10 cellular contexts compared by ENCODE assay signal in the genomic region with DNA sequence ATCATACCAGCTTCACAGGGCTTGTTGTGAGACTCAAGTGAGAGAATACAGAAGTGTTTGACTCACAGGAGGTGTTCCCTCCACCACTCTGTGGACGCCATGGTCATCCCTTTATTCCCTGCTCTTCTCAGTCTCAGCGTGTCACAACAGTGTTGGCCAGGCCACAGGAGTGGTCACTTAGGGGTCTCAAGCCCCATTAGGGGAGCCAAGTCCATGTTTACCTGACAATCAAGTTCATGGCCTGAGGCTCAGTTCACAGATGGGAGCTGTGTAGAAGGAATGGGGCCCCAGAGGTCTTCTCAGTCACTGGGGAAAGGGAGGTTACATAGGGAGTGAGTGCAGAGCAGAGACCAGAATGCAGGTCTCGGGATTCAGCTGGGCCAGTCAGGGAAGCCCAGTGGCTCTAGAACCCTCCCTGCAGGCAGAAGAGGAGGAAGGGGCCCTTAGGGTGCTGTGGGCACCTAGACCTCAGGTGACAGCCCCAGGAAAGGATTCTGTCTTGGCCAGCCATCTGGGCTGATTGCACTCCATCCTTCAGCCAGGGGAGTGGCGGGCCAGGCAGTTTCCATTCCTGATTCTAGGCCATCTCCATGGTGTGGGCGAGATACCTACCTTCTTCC. TPM values are rescaled to one million over a fixed set of nuclear protein-coding genes. Genes with fewer than 3 reads are reported as not detected.
DNase-seq lines count a peak whose midpoint lies in the region; ATAC-seq and TF ChIP-seq lines count a peak whose summit lies in the region.
"Had no signal": no experiment of that assay in that cellular context is flagged by ENCODE, and none has a peak within 500 bp of the region (broad histone marks: within the 10 kb centered on the region; RNA-seq: fewer than 3 reads in every experiment).

No MANE protein-coding gene starts in this region.

- no peak for ATAC-seq in heart left ventricle
- no peak for ATAC-seq in Right ventricle myocardium superior (ENCODE audit: poor library complexity)
- no peak for ATAC-seq in upper lobe of left lung (ENCODE audit: low FRiP score in 2 of 2)
- no peak for ATAC-seq in GM18520 (IDR thresholded peaks at IDR 0.05; ENCODE audit: unreplicated experiment)
- ATAC-seq in HG03045 (IDR thresholded peaks at IDR 0.05; ENCODE audit: unreplicated experiment) = no peak

- WGBS in heart left ventricle, 4 donors = 86 to 97% (median 91%) methylated on average over 5 of the region's 5 CpGs
- 85 to 95% methylated on average over 3 to 5 of the region's 5 CpGs for WGBS in upper lobe of left lung, 2 donors

- no peaks in the 10 kb centered on the region for H3K9me3 ChIP-seq in heart left ventricle
- H3K9me3 ChIP-seq in breast epithelium = no peaks in the 10 kb centered on the region
- no peaks in the 10 kb centered on the region for H3K9me3 ChIP-seq in mucosa of rectum (ENCODE audit: control insufficient read depth in 2 of 2, low read length in 2 of 2)
- H3K9me3 ChIP-seq in upper lobe of left lung = no peaks in the 10 kb centered on the region

- no peak for DNase-seq in heart left ventricle
- no peak for DNase-seq in Right ventricle myocardium superior
- no peak for DNase-seq in breast epithelium (ENCODE audit: low spot score in 2 of 2)
- no peak for DNase-seq in upper lobe of left lung
- DNase-seq in SIG-M5 (lab: John Stamatoyannopoulos, UW) = no peak
- DNase-seq: NCI-H1105 had no signal

- H3K4me3 ChIP-seq in heart left ventricle (no peak overlapping the region), breast epithelium (no peak overlapping the region), mucosa of rectum (ENCODE audit: low read length in 2 of 2) (no peak overlapping the region), upper lobe of left lung (no peak overlapping the region)

- no peak for TF ChIP-seq EP300 in upper lobe of left lung (IDR thresholded peaks at IDR 0.05)

- no peak overlapping the region for H3K9ac ChIP-seq in mucosa of rectum (ENCODE audit: low read depth in 1 of 2, low read length in 2 of 2)

- H3K36me3 ChIP-seq in heart left ventricle (peaks cover 0 to 16% (median 0%) of the 10 kb centered on the region in 9 donors), breast epithelium (no peaks in the 10 kb centered on the region), mucosa of rectum (ENCODE audit: control insufficient read depth in 2 of 2, insufficient read depth in 2 of 2, low read length in 2 of 2) (peaks cover 0 to 6% of the 10 kb centered on the region in 2 donors), upper lobe of left lung (peaks cover 0 to 8% (median 0%) of the 10 kb centered on the region in 4 donors)

- intact Hi-C loops in heart left ventricle (cut with DNase I) = no loop called here
- intact Hi-C loops in Right ventricle myocardium superior (cut with DNase I) = no loop called here
- intact Hi-C loops in breast epithelium (cut with DNase I; ENCODE audit: low total_unique reads) = no loop called here

- TF ChIP-seq CTCF in heart left ventricle (IDR thresholded peaks at IDR 0.05) (no peak), breast epithelium (IDR thresholded peaks at IDR 0.05) (no peak), upper lobe of left lung (IDR thresholded peaks at IDR 0.05) (no peak)

- no peak for TF ChIP-seq POLR2A in heart left ventricle (IDR thresholded peaks at IDR 0.05)
- no peak for TF ChIP-seq POLR2A in breast epithelium (IDR thresholded peaks at IDR 0.05)
- no peak for TF ChIP-seq POLR2A in upper lobe of left lung (IDR thresholded peaks at IDR 0.05)

- H3K4me1 ChIP-seq in heart left ventricle (peaks cover 15 to 67% (median 54%) of the 10 kb centered on the region in 12 donors), breast epithelium (peaks cover 6 to 12% of the 10 kb centered on the region in 2 donors), mucosa of rectum (ENCODE audit: control insufficient read depth in 2 of 2, insufficient read depth in 2 of 2, low read length in 2 of 2) (peaks cover 21 to 31% of the 10 kb centered on the region in 2 donors), upper lobe of left lung (peaks cover 25 to 42% (median 30%) of the 10 kb centered on the region in 4 donors)

- H3K27ac ChIP-seq in heart left ventricle (peak overlapping the region; percentile 29 to 90 (median 76)), breast epithelium (peak overlapping the region; percentile 91 to 93), mucosa of rectum (ENCODE audit: low read depth in 2 of 2, low read length in 2 of 2) (peak overlapping the region; percentile 38 to 76), upper lobe of left lung (peak overlapping the region; percentile 66 to 90 (median 78))

- H3K27me3 ChIP-seq in heart left ventricle = no peaks in the 10 kb centered on the region
- no peaks in the 10 kb centered on the region for H3K27me3 ChIP-seq in breast epithelium
- no peaks in the 10 kb centered on the region for H3K27me3 ChIP-seq in mucosa of rectum (ENCODE audit: control insufficient read depth in 2 of 2, insufficient read depth in 2 of 2, low read length in 2 of 2)
- H3K27me3 ChIP-seq in upper lobe of left lung = no peaks in the 10 kb centered on the region

RNA-seq across cellular contexts. Expression of a gene that starts 9.5 kb away (rescaled TPM):
- total RNA-seq in heart left ventricle (10 to 100 TPM; 14.4 to 31.2 (median 20.1) TPM), Right ventricle myocardium superior (20.6 TPM), breast epithelium (10 to 100 TPM; 35.0 to 52.0 (median 51.5) TPM), upper lobe of left lung (100 to 1,000 TPM in 1 of 6 donors, 10 to 100 TPM in 5; 30.6 to 201 (median 50.6) TPM)
- 10 to 100 TPM; 25.7 to 28.0 TPM for polyA plus RNA-seq in heart left ventricle

RNA-seq across cellular contexts. Expression of a gene that starts 10.3 kb away (rescaled TPM):
- total RNA-seq in heart left ventricle (100 to 1,000 TPM in 2 of 9 donors, 10 to 100 TPM in 7; 66.5 to 145 (median 90.9) TPM), Right ventricle myocardium superior (76.7 TPM), breast epithelium (100 to 1,000 TPM in 1 of 3 donors, 10 to 100 TPM in 2; 91.5 to 168 (median 94.8) TPM), upper lobe of left lung (100 to 1,000 TPM in 2 of 6 donors, 10 to 100 TPM in 4; 50.2 to 203 (median 78.3) TPM)
- polyA plus RNA-seq in heart left ventricle = 100 to 1,000 TPM; 179 to 191 TPM

RNA-seq across cellular contexts. Expression of a gene that starts 14.9 kb away (rescaled TPM):
- total RNA-seq in heart left ventricle (10 to 100 TPM; 24.9 to 87.5 (median 31.4) TPM), Right ventricle myocardium superior (31.1 TPM), breast epithelium (10 to 100 TPM; 51.1 to 57.8 (median 53.0) TPM), upper lobe of left lung (10 to 100 TPM; 28.3 to 66.3 (median 34.3) TPM)
- 10 to 100 TPM; 10.6 to 26.3 TPM for polyA plus RNA-seq in heart left ventricle

RNA-seq across cellular contexts. Expression of a gene that starts 15.8 kb away (rescaled TPM):
- 10 to 100 TPM; 26.2 to 42.5 (median 32.5) TPM for total RNA-seq in heart left ventricle
- polyA plus RNA-seq in heart left ventricle = 10 to 100 TPM; 27.8 to 31.1 TPM
- total RNA-seq in Right ventricle myocardium superior = 30.6 TPM
- total RNA-seq in breast epithelium = 10 to 100 TPM; 43.3 to 57.0 (median 53.6) TPM
- 100 to 1,000 TPM in 1 of 6 donors, 10 to 100 TPM in 5; 41.6 to 101 (median 65.0) TPM for total RNA-seq in upper lobe of left lung

RNA-seq across cellular contexts. Expression of a gene that starts 27.6 kb away (rescaled TPM):
- total RNA-seq in heart left ventricle (1 to 10 TPM in 4 of 9 donors, under 1 TPM in 2, not detected in 3; 0.78 to 5.8 (median 1.7) TPM), Right ventricle myocardium superior (not detected), breast epithelium (1 to 10 TPM in 2 of 3 donors, not detected in 1; 1.3 to 1.4 TPM), upper lobe of left lung (1 to 10 TPM in 5 of 6 donors, not detected in 1; 1.6 to 4.2 (median 2.3) TPM)
- 1 to 10 TPM; 1.7 to 1.8 TPM for polyA plus RNA-seq in heart left ventricle
- total RNA-seq: pulmonary artery endothelial cell had no signal
